7 cellular contexts compared by ENCODE assay signal in the genomic region with DNA sequence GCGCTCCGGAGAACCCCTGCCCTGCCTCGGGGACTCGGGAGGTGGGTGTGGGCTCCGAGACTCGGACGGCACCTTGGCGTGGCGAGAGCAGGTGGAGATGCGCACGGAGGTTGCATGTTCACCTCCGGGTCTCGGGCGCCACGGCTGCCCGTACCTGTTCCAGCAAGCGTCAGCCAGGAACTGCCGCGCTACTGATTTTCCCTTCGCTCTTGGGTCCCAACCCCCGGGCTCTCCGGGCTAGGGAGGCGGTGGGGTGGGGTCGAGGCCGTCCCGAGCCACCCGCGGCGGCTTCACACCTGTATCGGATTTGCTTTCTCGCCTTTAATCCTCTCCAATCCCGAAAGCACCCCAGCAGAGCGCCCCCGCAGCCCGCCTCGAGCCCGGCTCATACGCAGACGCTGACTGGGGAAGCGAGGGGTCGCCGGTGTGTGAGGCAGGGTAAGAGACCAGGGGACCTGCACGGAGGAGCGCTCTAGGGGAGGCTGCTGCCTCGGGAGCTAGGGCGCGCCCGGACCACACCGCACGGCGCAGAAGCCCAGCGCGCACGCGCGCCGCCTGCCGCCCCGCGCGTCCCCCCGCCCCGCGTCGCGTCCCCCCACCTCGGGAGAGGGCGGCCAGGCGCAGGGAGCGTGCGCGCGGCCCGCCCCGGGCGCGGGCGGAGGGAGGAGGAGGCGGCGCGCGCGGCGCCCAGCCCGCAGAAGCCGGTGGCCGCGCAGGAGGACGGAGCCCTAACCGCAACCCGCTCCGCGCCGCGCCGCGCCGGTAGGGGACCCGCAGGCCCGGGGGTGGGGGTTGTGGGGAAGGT. TPM values are rescaled to one million over a fixed set of nuclear protein-coding genes. Genes with fewer than 3 reads are reported as not detected.
DNase-seq lines count a peak whose midpoint lies in the region; ATAC-seq and TF ChIP-seq lines count a peak whose summit lies in the region.

A gene with protein sequence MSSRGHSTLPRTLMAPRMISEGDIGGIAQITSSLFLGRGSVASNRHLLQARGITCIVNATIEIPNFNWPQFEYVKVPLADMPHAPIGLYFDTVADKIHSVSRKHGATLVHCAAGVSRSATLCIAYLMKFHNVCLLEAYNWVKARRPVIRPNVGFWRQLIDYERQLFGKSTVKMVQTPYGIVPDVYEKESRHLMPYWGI (plus strand): TSS at position 695 of the 805 bp plus-strand sequence. CDS start 22,382 bp downstream, outside the sequence.

- H3K4me1 ChIP-seq in body of pancreas: peaks cover 22% of the 10 kb centered on the region

- WGBS in body of pancreas, 2 donors: 0 to 1% methylated on average over 29 to 54 of the region's 100 CpGs

- no peaks in the 10 kb centered on the region for H3K36me3 ChIP-seq in body of pancreas (replicated peaks in 1 of 2; ENCODE audit: insufficient read depth in 1 of 2, low read depth in 2 of 2)

- ATAC-seq in HG02759 (IDR thresholded peaks at IDR 0.05; ENCODE audit: unreplicated experiment) (peak; percentile 78), body of pancreas (peak; percentile 87)

- intact Hi-C loops in body of pancreas (cut with DNase I): loop anchor here (10.0 kb wide), 1 partner anchor 85 kb away; the partner anchor contains the start of genes ACACA and TADA2A

- no peaks in the 10 kb centered on the region for H3K9me3 ChIP-seq in body of pancreas

- H3K4me3 ChIP-seq in body of pancreas (peak within 1 kb of the TSS; percentile 52 to 79), iPS-11a (ENCODE audit: low read depth, low read length) (peak within 1 kb of the TSS; percentile 73), skeletal muscle cell (ENCODE audit: low read depth, low read length) (peak within 1 kb of the TSS; percentile 77)

- peak; percentile 58 to 82 (median 81) for TF ChIP-seq POLR2A in body of pancreas (IDR thresholded peaks at IDR 0.05)

- peak within 1 kb of the TSS; percentile 93 to 98 (median 96) for H3K27ac ChIP-seq in body of pancreas

- TF ChIP-seq CTCF in GM13976 (IDR thresholded peaks at IDR 0.05; ENCODE audit: borderline replicate concordance, control extremely low read depth, extremely low read depth, insufficient read depth, missing control alignments) (no peak), body of pancreas (IDR thresholded peaks at IDR 0.05) (no peak)

- DNase-seq in GM13976 (ENCODE audit: low spot score) (peak; percentile 97), NCI-H1694 treated with DMSO at 0.1 percent for 48 hours (lab: John Stamatoyannopoulos, UW) (peak; percentile 61), UCSD-AML1 (lab: John Stamatoyannopoulos, UW; ENCODE audit: unreplicated experiment) (peak; percentile 85), body of pancreas (peak; percentile 82 to 88 (median 84)), skeletal muscle cell (ENCODE audit: low read depth) (no peak)

- no peaks in the 10 kb centered on the region for H3K27me3 ChIP-seq in body of pancreas

- in situ Hi-C loops in GM13976 (cut with MboI; ENCODE audit: low sequenced_read_pairs, unreplicated experiment): no loop called here

RNA-seq across cellular contexts. Expression of the gene that starts here (rescaled TPM):
- 1 to 10 TPM; 9.6 to 9.9 TPM for total RNA-seq in body of pancreas
